In the genomic region with DNA sequence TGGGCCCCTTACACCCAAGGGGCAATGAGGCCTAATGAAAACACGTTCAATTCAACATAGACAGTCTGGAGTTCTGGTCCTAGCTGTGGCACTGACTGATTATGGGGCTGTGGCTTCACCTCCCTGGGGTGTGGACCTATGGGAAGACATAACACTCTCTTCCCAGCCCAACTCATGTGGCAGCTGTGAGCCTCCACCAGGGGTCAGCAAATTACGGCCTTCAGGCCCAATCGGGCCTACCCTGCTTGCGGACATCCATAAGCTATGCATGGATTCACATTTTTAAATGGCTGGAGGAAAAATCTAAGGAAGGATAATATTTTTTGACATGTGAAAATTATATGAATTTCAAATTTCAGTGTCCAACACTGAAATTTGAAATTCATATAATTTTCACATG, we compare ENCODE assay signal across 8 cellular contexts.
A peak's percentile ranks its signal among the peaks of the same experiment; 100 is the strongest.
DNase-seq lines count a peak whose midpoint lies in the region; ATAC-seq, FAIRE-seq and TF ChIP-seq lines count a peak whose summit lies in the region.

No MANE protein-coding gene starts in this region.

- peak; percentile 40 to 49 for DNase-seq in A549 (ENCODE audit: low read depth in 1 of 2, low spot score in 1 of 2)
- DNase-seq in GM06990 (ENCODE audit: extremely low read depth, insufficient read length), result no peak
- DNase-seq in NCI-H460 (ENCODE audit: extremely low read depth, low read depth), result peak; percentile 7
- DNase-seq in fibroblast of pulmonary artery (ENCODE audit: low read depth), result peak; percentile 11
- DNase-seq in retinal pigment epithelial cell (ENCODE audit: low read depth), result no peak
- no peak for DNase-seq in DMS79 (lab: John Stamatoyannopoulos, UW)
- DNase-seq in NCI-H2029 treated with DMSO at 0.1 percent for 48 hours (lab: John Stamatoyannopoulos, UW), result no peak
- DNase-seq in activated CD8-positive, alpha-beta memory T cell treated with anti-CD3 and anti-CD28 coated beads, Interleukin-2, amount 50 U/mL, for 48 hours, result no peak

- H3K4me2 ChIP-seq in A549, result no peak overlapping the region

- POLR2A ChIA-PET in A549 (lab: Yijun Ruan, JAX), result interaction anchor here (0.5 kb wide), 1 partner anchor 9 kb away, joined by 3 read pairs; no protein-coding TSS in a partner anchor

- TF ChIP-seq CTCF in A549 (IDR thresholded peaks at IDR 0.05) (peak; percentile 32; the same call in 2 of the 3 replicates), GM06990 (IDR thresholded peaks at IDR 0.05; ENCODE audit: insufficient read depth, low read length, poor library complexity, severe bottlenecking) (peak; percentile 82), fibroblast of pulmonary artery (IDR thresholded peaks at IDR 0.05; ENCODE audit: low read length, missing control alignments) (peak; percentile 31), retinal pigment epithelial cell (conservative IDR thresholded peaks at IDR 0.05; ENCODE audit: low read depth, low read length) (peak; percentile 27)

- no peaks in the 10 kb centered on the region; the same call in 1 of the 2 replicates for H3K27me3 ChIP-seq in GM06990 (replicated peaks; ENCODE audit: control insufficient read depth, insufficient read depth, low read length)

- WGBS in A549 (ENCODE audit: missing lambda C conversion rate), result 21% methylated on average over 4 of the region's 4 CpGs

- ATAC-seq in A549, result peak; percentile 76 to 91; a peak in 5 of 6 replicates

- peak; percentile 24 to 54; a peak in 2 of 5 replicates for TF ChIP-seq RAD21 in A549 (conservative IDR thresholded peaks at IDR 0.05 in 1 of 2, IDR thresholded peaks at IDR 0.05 in 1 of 2)

- TF ChIP-seq EP300 in A549 (IDR thresholded peaks at IDR 0.05), result no peak

- CTCF ChIA-PET in A549 (lab: Yijun Ruan, JAX), result interaction anchor here (1.1 to 3.2 kb wide), 7 partner anchors 12 to 275 kb away, joined by 3 to 10 read pairs (median 3); a partner anchor contains a TSS

- H3K4me1 ChIP-seq in A549, result no peaks in the 10 kb centered on the region

- H3K9me3 ChIP-seq in A549, result no peaks in the 10 kb centered on the region

- H3K4me3 ChIP-seq in A549 (no peak overlapping the region), GM06990 (replicated peaks; ENCODE audit: low read depth, low read length) (no peak overlapping the region), fibroblast of pulmonary artery (replicated peaks; ENCODE audit: low read depth, low read length) (no peak overlapping the region), retinal pigment epithelial cell (ENCODE audit: low read length) (no peak overlapping the region)

- H3K36me3 ChIP-seq in GM06990 (ENCODE audit: control insufficient read depth, insufficient read depth, low read length), result no peaks in the 10 kb centered on the region

- no peak for FAIRE-seq in A549 (lab: Jason Lieb, UNC)

- TF ChIP-seq POLR2A in A549 (IDR thresholded peaks at IDR 0.05; ENCODE audit: low read length), result no peak

- H3K27ac ChIP-seq in A549, result no peak overlapping the region

TF ChIP-seq in A549, 52 proteins besides CTCF, POLR2A, EP300 and RAD21:
- TF ChIP-seq SMC3 (IDR thresholded peaks at IDR 0.05) (peak; percentile 26; the same call in 1 of the 3 replicates), FOXS1 (CRISPR knock-in tag; IDR thresholded peaks at IDR 0.05) (no peak), HEYL (CRISPR knock-in tag; IDR thresholded peaks at IDR 0.05) (no peak), ZNF302 (CRISPR knock-in tag; IDR thresholded peaks at IDR 0.05) (no peak), MYC (IDR thresholded peaks at IDR 0.05; ENCODE audit: borderline replicate concordance, low read length) (no peak)

Comparison
In these comparisons a context has a peak if more than half of its experiments do, and no peak if none do; other contexts are left out.
1. DNase-seq: peak in A549 (2 of 2), NCI-H460 (single experiment) and fibroblast of pulmonary artery (single experiment); none in GM06990 (single experiment), retinal pigment epithelial cell (single experiment), DMS79 (single experiment), NCI-H2029 treated with DMSO at 0.1 percent for 48 hours (single experiment) and activated CD8-positive, alpha-beta memory T cell treated with anti-CD3 and anti-CD28 coated beads, Interleukin-2, amount 50 U/mL, for 48 hours (single experiment).
2. CTCF ChIP-seq: peak in every context shown above with its lines; median percentile 82 in GM06990; 32 in A549; 31 in fibroblast of pulmonary artery; 27 in retinal pigment epithelial cell.